ENCODE assay signal across 8 cellular contexts in the genomic region with DNA sequence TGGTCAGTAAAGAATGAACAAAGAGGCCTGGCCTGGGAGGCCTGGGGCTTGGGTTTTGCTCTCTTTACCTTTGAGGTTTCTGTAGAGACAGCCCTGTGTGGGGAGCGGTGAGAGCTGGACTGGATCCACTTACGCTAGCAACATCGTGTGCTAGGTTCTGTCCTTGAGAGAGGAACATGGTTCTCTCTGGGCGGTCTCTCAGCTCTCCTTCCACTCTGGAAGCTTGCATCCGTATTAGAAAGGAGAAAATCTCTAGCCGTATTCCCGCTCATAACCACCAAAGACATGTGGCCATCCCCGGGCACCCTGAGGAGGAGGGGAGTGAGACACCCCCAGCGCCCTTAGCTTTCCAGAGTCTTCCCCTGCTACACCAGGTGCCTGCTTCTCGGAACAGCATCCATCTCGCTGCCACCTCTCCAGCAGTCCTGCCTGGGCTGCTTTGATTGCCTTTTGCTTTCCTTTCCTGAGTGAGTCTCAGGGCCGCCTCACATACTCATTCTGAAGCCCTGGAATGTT. TPM values are rescaled to one million over a fixed set of nuclear protein-coding genes. Genes with fewer than 3 reads are reported as not detected.
DNase-seq lines count a peak whose midpoint lies in the region; ATAC-seq and TF ChIP-seq lines count a peak whose summit lies in the region.

No MANE protein-coding gene starts in this region.

- DNase-seq in AG09309 (ENCODE audit: low read depth): no peak
- peak in 1 of 10 donors; percentile 22 for DNase-seq in dorsolateral prefrontal cortex
- DNase-seq in naive thymus-derived CD4-positive, alpha-beta T cell: no peak
- DNase-seq in NCI-H1105 (lab: John Stamatoyannopoulos, UW): no peak

- H3K27ac Mint-ChIP-seq in naive thymus-derived CD4-positive, alpha-beta T cell: peak overlapping the region; percentile 76 to 92 (median 87)

- intact Hi-C loops in dorsolateral prefrontal cortex (cut with DNase I): loop anchor here (1.0 to 10.0 kb wide), 3 partner anchors 25 to 260 kb away; a partner anchor contains a TSS
- intact Hi-C loops in naive thymus-derived CD4-positive, alpha-beta T cell (cut with micrococcal nuclease): no loop called here

- ATAC-seq in naive thymus-derived CD4-positive, alpha-beta T cell: no peak
- ATAC-seq in GM21619 (IDR thresholded peaks at IDR 0.05; ENCODE audit: unreplicated experiment) (no peak), GM18907 (IDR thresholded peaks at IDR 0.05; ENCODE audit: unreplicated experiment) (no peak), GM21367 (IDR thresholded peaks at IDR 0.05; ENCODE audit: unreplicated experiment) (no peak)

- TF ChIP-seq CTCF in AG09309 (IDR thresholded peaks at IDR 0.05; ENCODE audit: control insufficient read depth, insufficient read depth, low read depth, low read length, missing control alignments) (no peak), dorsolateral prefrontal cortex (IDR thresholded peaks at IDR 0.05 in 54 of 56, conservative IDR thresholded peaks at IDR 0.05 in 2 of 56; ENCODE audit: low read depth in 1 of 56, partially characterized antibody in 56 of 56) (no peak)

- H3K4me3 ChIP-seq in AG09309 (ENCODE audit: control insufficient read depth, low read depth, low read length) (peak overlapping the region; percentile 94), dorsolateral prefrontal cortex (peak overlapping the region; percentile 66 to 100 (median 97))
- peak overlapping the region; percentile 84 for H3K4me3 ChIP-seq in naive thymus-derived CD4-positive, alpha-beta T cell (ENCODE audit: low read length)

- peaks cover 45 to 66% (median 59%) of the 10 kb centered on the region in 7 donors for H3K4me1 Mint-ChIP-seq in naive thymus-derived CD4-positive, alpha-beta T cell

- no peaks in the 10 kb centered on the region for H3K9me3 ChIP-seq in KOPT-K1 (ENCODE audit: insufficient read depth, low read length, poor library complexity, severe bottlenecking)
- no peaks in the 10 kb centered on the region for H3K9me3 ChIP-seq in naive thymus-derived CD4-positive, alpha-beta T cell (ENCODE audit: control insufficient read depth in 2 of 3, low read length in 3 of 3)

- H3K36me3 Mint-ChIP-seq in naive thymus-derived CD4-positive, alpha-beta T cell: peaks cover 0 to 12% (median 4%) of the 10 kb centered on the region in 5 donors

- no peaks in the 10 kb centered on the region for H3K27me3 ChIP-seq in dorsolateral prefrontal cortex
- H3K27me3 ChIP-seq in naive thymus-derived CD4-positive, alpha-beta T cell (ENCODE audit: control insufficient read depth in 2 of 2, insufficient read depth in 2 of 2, low read length in 2 of 2): no peaks in the 10 kb centered on the region

- peak overlapping the region; percentile 90 to 95 (median 92) for H3K4me3 Mint-ChIP-seq in naive thymus-derived CD4-positive, alpha-beta T cell

- peak overlapping the region; percentile 68 for H3K27ac ChIP-seq in KOPT-K1 (ENCODE audit: low read depth, low read length, poor library complexity, severe bottlenecking)
- peak overlapping the region in 45 of 59 donors; percentile 17 to 95 (median 82) for H3K27ac ChIP-seq in dorsolateral prefrontal cortex
- peak overlapping the region; percentile 85 for H3K27ac ChIP-seq in naive thymus-derived CD4-positive, alpha-beta T cell (ENCODE audit: low read depth, low read length)

- 0 out of 2 replicates have a peak, but pooled peaks cover 5% of the 10 kb centered on the region for H3K36me3 ChIP-seq in KOPT-K1 (ENCODE audit: insufficient read depth, low read length)
- H3K36me3 ChIP-seq in naive thymus-derived CD4-positive, alpha-beta T cell (ENCODE audit: control insufficient read depth in 2 of 3, insufficient read depth in 3 of 3, low read length in 3 of 3): peaks cover 0 to 28% (median 0%) of the 10 kb centered on the region in 3 experiments

- POLR2A ChIA-PET in naive thymus-derived CD4-positive, alpha-beta T cell (lab: Charles Lee): interaction anchor here (1.2 to 8.2 kb wide), 9 partner anchors 12 to 404 kb away, joined by 3 to 173 read pairs (median 15); a partner anchor contains a TSS

- CTCF ChIA-PET in naive thymus-derived CD4-positive, alpha-beta T cell (lab: Charles Lee): interaction anchor here (0.6 to 6.9 kb wide), 2 partner anchors 24 to 349 kb away, joined by 3 to 73 read pairs; a partner anchor contains a TSS

- H3K27me3 Mint-ChIP-seq in naive thymus-derived CD4-positive, alpha-beta T cell: peaks cover 0 to 15% (median 0%) of the 10 kb centered on the region in 5 donors

- peaks cover 0 to 4% (median 0%) of the 10 kb centered on the region in 11 donors for H3K9me3 Mint-ChIP-seq in naive thymus-derived CD4-positive, alpha-beta T cell

- peaks cover 33 to 42% of the 10 kb centered on the region in 2 donors for H3K4me1 ChIP-seq in naive thymus-derived CD4-positive, alpha-beta T cell (ENCODE audit: control insufficient read depth in 2 of 2, insufficient read depth in 2 of 2, low read length in 2 of 2)

RNA-seq across cellular contexts. Expression of a gene that starts 1.3 kb away (rescaled TPM):
- 10 to 100 TPM; 19.6 to 36.0 (median 26.7) TPM for total RNA-seq in dorsolateral prefrontal cortex
- 10 to 100 TPM; 26.8 to 49.0 (median 41.5) TPM for total RNA-seq in naive thymus-derived CD4-positive, alpha-beta T cell
- polyA plus RNA-seq in naive thymus-derived CD4-positive, alpha-beta T cell: 1 to 10 TPM; 4.0 to 5.3 TPM

RNA-seq across cellular contexts. Expression of a gene that starts 23.4 kb away (rescaled TPM):
- total RNA-seq in dorsolateral prefrontal cortex: 10 to 100 TPM; 19.1 to 48.6 (median 35.8) TPM
- 10 to 100 TPM; 34.5 to 53.3 (median 49.1) TPM for total RNA-seq in naive thymus-derived CD4-positive, alpha-beta T cell
- 10 to 100 TPM; 38.3 to 45.0 TPM for polyA plus RNA-seq in naive thymus-derived CD4-positive, alpha-beta T cell

Comparison
In these comparisons a context has a peak if more than half of its experiments do, and no peak if none do; other contexts are left out.
1. intact Hi-C loops: an anchor here in dorsolateral prefrontal cortex (1.0 to 10.0 kb wide); none called in naive thymus-derived CD4-positive, alpha-beta T cell.